In the genomic region with DNA sequence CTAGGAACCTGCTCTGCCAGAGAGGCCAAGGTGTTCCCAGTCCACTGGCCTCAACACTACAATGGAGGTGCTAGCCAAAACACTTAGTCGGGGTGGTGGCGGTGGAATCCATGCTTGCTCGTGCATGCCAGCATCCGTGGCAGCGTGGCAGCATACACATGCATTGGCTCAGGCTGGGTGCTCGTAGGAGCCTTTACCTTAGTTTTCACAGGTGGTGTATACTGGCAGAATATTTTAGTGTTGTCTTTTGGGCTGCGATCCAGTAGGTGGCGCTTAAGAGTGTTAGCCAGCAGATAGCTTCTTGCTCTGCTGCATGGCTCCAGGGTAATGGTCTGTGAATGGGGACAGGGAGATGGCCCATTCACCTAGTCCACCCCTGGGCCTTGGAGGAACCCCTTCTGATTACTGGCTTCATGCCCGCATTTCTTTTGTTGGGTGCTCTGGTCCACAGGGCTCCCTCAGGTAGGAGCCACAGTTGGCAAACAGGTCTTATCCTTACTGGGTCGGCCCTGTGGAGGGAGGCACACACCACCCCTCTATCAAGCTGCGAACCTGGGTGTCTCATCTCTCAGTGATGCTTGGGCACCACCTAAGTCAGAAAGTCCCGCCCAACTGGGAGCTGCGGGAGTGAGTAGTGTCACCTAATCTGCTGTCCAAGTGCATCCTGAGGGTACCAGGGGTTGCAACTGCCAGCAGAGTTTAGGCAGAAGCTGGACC, we compare ENCODE assay signal across 9 cellular contexts. TPM values are rescaled to one million over a fixed set of nuclear protein-coding genes. Genes with fewer than 3 reads are reported as not detected.
DNase-seq lines count a peak whose midpoint lies in the region; ATAC-seq, FAIRE-seq and TF ChIP-seq lines count a peak whose summit lies in the region.
"Had no signal": no experiment of that assay in that cellular context is flagged by ENCODE, and none has a peak within 500 bp of the region (broad histone marks: within the 10 kb centered on the region; RNA-seq: fewer than 3 reads in every experiment).

No MANE protein-coding gene starts in this region.

- no peak overlapping the region for H3K4me2 ChIP-seq in GM12878 (ENCODE audit: control insufficient read depth, insufficient read depth)

- POLR2A ChIA-PET in GM12878 (lab: Charles Lee), result no interaction called here

- H3K9ac ChIP-seq in GM12878 (ENCODE audit: control insufficient read depth, insufficient read depth, low read length), result no peak overlapping the region

- H4K20me1 ChIP-seq in GM12878 (ENCODE audit: control insufficient read depth, insufficient read depth), result no peaks in the 10 kb centered on the region

- intact Hi-C loops in GM12878 (cut with micrococcal nuclease; ENCODE audit: unreplicated experiment) (loop anchor here (10.0 kb wide), 1 partner anchor 378 kb away; no protein-coding TSS in a partner anchor), left ventricle myocardium superior (cut with micrococcal nuclease) (no loop called here)

- peaks cover 10% of the 10 kb centered on the region for H3K9me3 Mint-ChIP-seq in osteocyte (ENCODE audit: unreplicated experiment)

- H3K4me1 Mint-ChIP-seq in osteocyte (ENCODE audit: unreplicated experiment), result no peaks in the 10 kb centered on the region

- BruUV-seq in GM12878 (replicated peaks; lab: Mats Ljungman, UMichigan), result no TSS peak

- H3K27ac ChIP-seq in C4-2B (no peak overlapping the region), GM12878 (ENCODE audit: control insufficient read depth, insufficient read depth) (no peak overlapping the region)

- no peak for TF ChIP-seq POLR2A in GM12878 (IDR thresholded peaks at IDR 0.05; ENCODE audit: low read depth, low read length)

- H3K4me1 ChIP-seq in GM12878 (ENCODE audit: control insufficient read depth, insufficient read depth, low read length), result no peaks in the 10 kb centered on the region

- WGBS in GM12878 (ENCODE audit: insufficient coverage, insufficient replicate concordance, low lambda C conversion rate, missing lambda C conversion rate), result 18% methylated on average over 13 of the region's 13 CpGs

- peaks cover 6% of the 10 kb centered on the region for H3K36me3 Mint-ChIP-seq in osteocyte (ENCODE audit: unreplicated experiment)

- H3K27me3 Mint-ChIP-seq in osteocyte (ENCODE audit: unreplicated experiment), result no peaks in the 10 kb centered on the region

- no peaks in the 10 kb centered on the region for H3K27me3 ChIP-seq in GM12878 (replicated peaks in 1 of 2; ENCODE audit: control insufficient read depth in 2 of 2, insufficient read depth in 2 of 2, low read length in 1 of 2)

- H3K79me2 ChIP-seq in GM12878 (ENCODE audit: control insufficient read depth, insufficient read depth, low read length), result no peaks in the 10 kb centered on the region

- H3K4me3 Mint-ChIP-seq in osteocyte (ENCODE audit: unreplicated experiment), result no peak overlapping the region

- FAIRE-seq in GM12878 (lab: Jason Lieb, UNC), result peak; percentile 68

- SMC1A ChIA-PET in GM12878 (lab: Charles Lee; ENCODE audit: uncharacterized antibody, unreplicated experiment), result no interaction called here

- no peak for TF ChIP-seq RAD21 in GM12878 (IDR thresholded peaks at IDR 0.05; ENCODE audit: insufficient read depth, low read depth, low read length)

- DNase-seq in Jurkat, Clone E6-1 (ENCODE audit: low read depth, low spot score), result peak; percentile 10
- DNase-seq in GM12878 (ENCODE audit: low read depth, low spot score), result no peak
- DNase-seq in osteocyte (ENCODE audit: extremely low spot score, unreplicated experiment), result no peak
- no peak for DNase-seq in A172 (ENCODE audit: low spot score)
- DNase-seq in left ventricle myocardium superior, result no peak

- no peak overlapping the region for H3K4me3 ChIP-seq in Jurkat, Clone E6-1 (ENCODE audit: low read length)
- H3K4me3 ChIP-seq in GM12878, result no peak overlapping the region

- no peaks in the 10 kb centered on the region for H3K36me3 ChIP-seq in GM12878 (ENCODE audit: control insufficient read depth in 2 of 2, insufficient read depth in 2 of 2, low read length in 1 of 2)

- no peak for TF ChIP-seq EP300 in GM12878 (IDR thresholded peaks at IDR 0.05; ENCODE audit: borderline replicate concordance in 1 of 2, control insufficient read depth in 1 of 2, low read depth in 2 of 2, low read length in 2 of 2)

- CTCF ChIA-PET in GM12878 (lab: Yijun Ruan, JAX), result interaction anchor here (1.2 to 3.0 kb wide), 8 partner anchors 9 to 119 kb away, joined by 3 to 15 read pairs (median 5); no protein-coding TSS in a partner anchor

- no peaks in the 10 kb centered on the region for H3K9me3 ChIP-seq in GM12878 (replicated peaks; ENCODE audit: control insufficient read depth, insufficient read depth, low read length)

- in situ Hi-C loops in GM12878 (cut with MboI), result no loop called here

- H3K27ac Mint-ChIP-seq in osteocyte (ENCODE audit: unreplicated experiment), result no peak overlapping the region

- H2AFZ ChIP-seq in GM12878 (ENCODE audit: control insufficient read depth, low read depth, low read length), result no peak overlapping the region

- ATAC-seq in GM18867 (IDR thresholded peaks at IDR 0.05; ENCODE audit: unreplicated experiment), result peak; percentile 87
- peak; percentile 94 for ATAC-seq in GM12878
- ATAC-seq in left ventricle myocardium superior, result no peak
- no peak for ATAC-seq in HG03039 (IDR thresholded peaks at IDR 0.05; ENCODE audit: unreplicated experiment)

- RAD21 ChIA-PET in GM12878 (lab: Charles Lee; ENCODE audit: unreplicated experiment), result no interaction called here

- TF ChIP-seq CTCF in C4-2B (conservative IDR thresholded peaks at IDR 0.05) (peak; percentile 73), GM12878 (IDR thresholded peaks at IDR 0.05 in 2 of 3, conservative IDR thresholded peaks at IDR 0.05 in 1 of 3; ENCODE audit: control insufficient read depth in 2 of 3, extremely low read depth in 1 of 3, insufficient read depth in 1 of 3, low read depth in 3 of 3, low read length in 3 of 3) (peak; percentile 64 to 74 (median 66)), osteocyte (IDR thresholded peaks at IDR 0.05) (peak; percentile 22)

TF ChIP-seq in GM12878, 131 proteins besides CTCF, POLR2A, EP300 and RAD21 (continues in another document):
- 0 out of 2 replicates have a peak, but pooled peaks have one; percentile 22 for TF ChIP-seq SMC3 (IDR thresholded peaks at IDR 0.05; ENCODE audit: borderline replicate concordance, low read length)

RNA-seq across cellular contexts. Expression of a gene that starts 40.0 kb away (rescaled TPM):
- not detected for polyA plus RNA-seq in Jurkat, Clone E6-1 (2012; ENCODE audit: insufficient read depth, insufficient read length)
- total RNA-seq in GM12878 (2013; cell fraction: nucleolus; rRNA removed), result not detected in 2 replicates
- total RNA-seq in GM12878 (2014; rRNA removed) (not detected in 2 replicates), GM12878 (2014; rRNA removed; fragmentation: Illumina TruSeq; extraction: Trizol) (not detected in 2 replicates), GM12878 (2021) (not detected in 2 replicates), osteocyte (not detected in 2 replicates), left ventricle myocardium superior (not detected)
- not detected for polyA plus RNA-seq in GM12878 (2011; ENCODE audit: low read depth)
- polyA plus RNA-seq in GM12878 (2011; rRNA removed) (not detected in 2 replicates), GM12878 (2014; fragmentation: Illumina TruSeq; extraction: Trizol) (not detected in 2 replicates), GM12878 (2014; fragmentation: Nextera tagmentation; extraction: Ambion mirVana) (not detected), GM12878 (2014; rRNA removed) (not detected in 2 replicates), GM12878 (2016; fragmentation: Nextera tagmentation; extraction: Ambion mirVana) (not detected)
- not detected in 2 replicates for polyA plus RNA-seq in GM12878 (2011; cell fraction: cytosol; rRNA removed)
- polyA plus RNA-seq in GM12878 (2011; cell fraction: nucleus; rRNA removed), result not detected in 2 replicates
- polyA plus RNA-seq in GM12878 (2012), result not detected in 2 replicates
- not detected in 2 replicates for polyA minus RNA-seq in GM12878 (2011; rRNA and poly(A)+ RNA removed)
- polyA minus RNA-seq in GM12878 (2011; cell fraction: cytosol; rRNA and poly(A)+ RNA removed), result not detected in 2 replicates
- polyA minus RNA-seq in GM12878 (2011; cell fraction: nucleus; rRNA and poly(A)+ RNA removed), result not detected in 2 replicates
- 0.10 TPM in 1 of 2 replicates, not detected in the other for total RNA-seq in A172 (2014; rRNA removed; shearing (Covaris generic))
- polyA plus RNA-seq: esophagus had no signal

RNA-seq across cellular contexts. Expression of a gene that starts 57.1 kb away (rescaled TPM):
- not detected for polyA plus RNA-seq in Jurkat, Clone E6-1 (2012; ENCODE audit: insufficient read depth, insufficient read length)
- not detected in 2 replicates for total RNA-seq in GM12878 (2013; cell fraction: nucleolus; rRNA removed)
- total RNA-seq in GM12878 (2014; rRNA removed) (0.06 TPM in 1 of 2 replicates, not detected in the other), GM12878 (2014; rRNA removed; fragmentation: Illumina TruSeq; extraction: Trizol) (not detected in 2 replicates), GM12878 (2021) (not detected in 2 replicates), osteocyte (0.11 and 0.29 TPM in 2 replicates), left ventricle myocardium superior (not detected)
- polyA plus RNA-seq in GM12878 (2011; ENCODE audit: low read depth), result not detected
- polyA plus RNA-seq in GM12878 (2011; rRNA removed) (not detected in 2 replicates), GM12878 (2014; fragmentation: Illumina TruSeq; extraction: Trizol) (not detected in 2 replicates), GM12878 (2014; fragmentation: Nextera tagmentation; extraction: Ambion mirVana) (not detected), GM12878 (2014; rRNA removed) (not detected in 2 replicates), GM12878 (2016; fragmentation: Nextera tagmentation; extraction: Ambion mirVana) (not detected)
- polyA plus RNA-seq in GM12878 (2011; cell fraction: cytosol; rRNA removed), result not detected in 2 replicates
- 0.03 TPM in 1 of 2 replicates, not detected in the other for polyA plus RNA-seq in GM12878 (2011; cell fraction: nucleus; rRNA removed)
- not detected in 2 replicates for polyA plus RNA-seq in GM12878 (2012)
- polyA minus RNA-seq in GM12878 (2011; rRNA and poly(A)+ RNA removed), result not detected in 2 replicates
- not detected in 2 replicates for polyA minus RNA-seq in GM12878 (2011; cell fraction: cytosol; rRNA and poly(A)+ RNA removed)
- polyA minus RNA-seq in GM12878 (2011; cell fraction: nucleus; rRNA and poly(A)+ RNA removed), result not detected in 2 replicates
- not detected in 2 replicates for total RNA-seq in A172 (2014; rRNA removed; shearing (Covaris generic))
- polyA plus RNA-seq: esophagus had no signal

Comparison
In these comparisons a context has a peak if more than half of its experiments do, and no peak if none do; other contexts are left out.
1. CTCF ChIP-seq: peak in every context shown above with its lines; median percentile 73 in C4-2B; 66 in GM12878; 22 in osteocyte.
2. ATAC-seq: peak in GM18867 (single experiment) and GM12878 (single experiment); none in left ventricle myocardium superior (single experiment) and HG03039 (single experiment).